ENCODE assay signal across 8 cellular contexts in genomic region chr14:106774889-106775480, GRCh38.
DNase-seq lines count a peak whose midpoint lies in the region; ATAC-seq, FAIRE-seq and TF ChIP-seq lines count a peak whose summit lies in the region.
"Not testable (repeated sequence)": the region's sequence is repeated elsewhere in the genome, so short reads cannot be mapped to it uniquely, and the experiment has no call there.

No MANE protein-coding gene starts in this region.

- POLR2A ChIA-PET in MCF 10A (lab: Yijun Ruan, JAX) = interaction anchor here (0.6 kb wide), 1 partner anchor 854 kb away, joined by 3 read pairs; no protein-coding TSS in a partner anchor
- POLR2A ChIA-PET in naive thymus-derived CD4-positive, alpha-beta T cell (lab: Charles Lee) = not testable (repeated sequence)

- not testable (repeated sequence) for H3K4me3 Mint-ChIP-seq in MCF 10A (ENCODE audit: unreplicated experiment)
- peak overlapping the region in 3 of 10 donors; percentile 25 to 47 (median 36) for H3K4me3 Mint-ChIP-seq in naive thymus-derived CD4-positive, alpha-beta T cell

- peaks cover 0 to 11% of the 10 kb centered on the region in 2 donors for H3K4me1 ChIP-seq in naive thymus-derived CD4-positive, alpha-beta T cell (ENCODE audit: control insufficient read depth in 2 of 2, insufficient read depth in 2 of 2, low read length in 2 of 2)

- H3K9me3 ChIP-seq in naive thymus-derived CD4-positive, alpha-beta T cell (ENCODE audit: control insufficient read depth in 2 of 3, low read length in 3 of 3) = not testable (repeated sequence)

- not testable (repeated sequence) for DNase-seq in GM12891 (ENCODE audit: insufficient read length, low spot score)
- peak; percentile 0 for DNase-seq in NCI-H2171 treated with DMSO at 0.1 percent for 48 hours (lab: John Stamatoyannopoulos, UW)
- DNase-seq in T-helper 22 cell (ENCODE audit: low read depth) = peak; percentile 48
- DNase-seq in activated CD8-positive, alpha-beta memory T cell treated with anti-CD3 and anti-CD28 coated beads, Interleukin-2, amount 50 U/mL, for 48 hours = peak; percentile 96
- DNase-seq in MCF 10A (ENCODE audit: unreplicated experiment) = peak; percentile 39
- DNase-seq in naive thymus-derived CD4-positive, alpha-beta T cell = peak in 8 of 9 donors; percentile 50 to 91 (median 78)
- DNase-seq in stimulated activated CD8-positive, alpha-beta memory T cell treated with anti-CD3 and anti-CD28 coated beads, Interleukin-12 subunit alpha, Interleukin-12 subunit beta, amount 100 ng/mL, for 1 hour (ENCODE audit: low read depth) = peak; percentile 65

- intact Hi-C loops in MCF 10A (cut with micrococcal nuclease); naive thymus-derived CD4-positive, alpha-beta T cell (cut with micrococcal nuclease): not testable (repeated sequence)

- peak; percentile 80 for TF ChIP-seq CTCF in 22Rv1 (IDR thresholded peaks at IDR 0.05)
- TF ChIP-seq CTCF in MCF 10A (IDR thresholded peaks at IDR 0.05; ENCODE audit: unreplicated experiment) = peak; percentile 77

- peak; percentile 95 for FAIRE-seq in GM12891 (lab: Jason Lieb, UNC)

- not testable (repeated sequence) for H3K4me3 ChIP-seq in naive thymus-derived CD4-positive, alpha-beta T cell (ENCODE audit: low read length)

- H3K9me3 Mint-ChIP-seq in MCF 10A (ENCODE audit: unreplicated experiment); naive thymus-derived CD4-positive, alpha-beta T cell: not testable (repeated sequence)

- CTCF ChIA-PET in MCF 10A (lab: Yijun Ruan, JAX) = interaction anchor here (0.7 to 2.1 kb wide), 2 partner anchors 15 to 1227 kb away, joined by 4 to 5 read pairs; no protein-coding TSS in a partner anchor
- CTCF ChIA-PET in naive thymus-derived CD4-positive, alpha-beta T cell (lab: Charles Lee) = not testable (repeated sequence)

- not testable (repeated sequence) for H3K36me3 Mint-ChIP-seq in MCF 10A (ENCODE audit: insufficient read depth, unreplicated experiment); naive thymus-derived CD4-positive, alpha-beta T cell

- ATAC-seq in naive thymus-derived CD4-positive, alpha-beta T cell = peak; percentile 55

- not testable (repeated sequence) for H3K27ac Mint-ChIP-seq in MCF 10A (ENCODE audit: low read depth, unreplicated experiment)
- peak overlapping the region in 1 of 9 donors; percentile 72 for H3K27ac Mint-ChIP-seq in naive thymus-derived CD4-positive, alpha-beta T cell

- BruUV-seq in MCF 10A (replicated peaks; lab: Mats Ljungman, UMichigan) = not testable (repeated sequence)

- H3K27ac ChIP-seq in 22Rv1; naive thymus-derived CD4-positive, alpha-beta T cell (ENCODE audit: low read depth, low read length): not testable (repeated sequence)

- peaks cover 75% of the 10 kb centered on the region for H3K27me3 Mint-ChIP-seq in MCF 10A (ENCODE audit: insufficient read depth, unreplicated experiment)
- H3K27me3 Mint-ChIP-seq in naive thymus-derived CD4-positive, alpha-beta T cell = not testable (repeated sequence)

- not testable (repeated sequence) for H3K36me3 ChIP-seq in naive thymus-derived CD4-positive, alpha-beta T cell (ENCODE audit: control insufficient read depth in 2 of 3, insufficient read depth in 3 of 3, low read length in 3 of 3)

- not testable (repeated sequence) for H3K27me3 ChIP-seq in naive thymus-derived CD4-positive, alpha-beta T cell (ENCODE audit: control insufficient read depth in 2 of 2, insufficient read depth in 2 of 2, low read length in 2 of 2)

- TF ChIP-seq POLR2A in GM12891 (IDR thresholded peaks at IDR 0.05; ENCODE audit: low read depth, low read length) = not testable (repeated sequence)

- not testable (repeated sequence) for H3K4me1 Mint-ChIP-seq in MCF 10A (ENCODE audit: insufficient read depth, unreplicated experiment)
- H3K4me1 Mint-ChIP-seq in naive thymus-derived CD4-positive, alpha-beta T cell = peaks cover 5 to 26% (median 15%) of the 10 kb centered on the region in 7 donors

TF ChIP-seq in GM12891, 5 proteins besides CTCF, POLR2A, EP300 and RAD21:
- peak; percentile 31; the same call in 1 of the 2 replicates for TF ChIP-seq SPI1 (IDR thresholded peaks at IDR 0.05; ENCODE audit: low read depth, low read length)
